In the genomic region with DNA sequence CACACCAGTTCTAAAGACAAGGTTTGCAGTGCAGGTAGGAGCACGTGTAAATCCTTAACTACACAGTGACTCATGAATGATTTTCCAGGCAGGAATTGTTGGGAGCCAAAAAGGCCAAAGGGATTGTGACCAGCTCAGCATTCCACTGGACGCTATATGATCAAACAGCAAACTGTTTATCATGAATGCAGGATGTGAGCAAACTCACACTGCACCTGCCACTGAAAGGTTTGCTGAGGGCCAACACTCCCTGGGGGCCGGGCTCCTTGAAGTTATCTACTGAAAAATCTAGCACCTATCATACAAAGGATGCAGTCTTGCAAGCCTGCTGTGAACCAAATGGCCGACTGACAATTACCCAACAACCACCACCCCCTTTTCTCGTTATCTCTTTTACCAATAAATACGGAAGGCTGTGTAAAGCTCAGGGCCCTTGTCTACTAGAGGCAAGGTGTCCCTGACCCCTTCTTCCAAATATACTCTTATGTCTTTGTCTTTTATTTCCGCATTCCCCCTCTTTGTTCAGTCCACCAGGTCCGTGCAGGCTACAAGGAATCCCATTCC, we compare ENCODE assay signal across 28 cellular contexts. TPM values are rescaled to one million over a fixed set of nuclear protein-coding genes. Genes with fewer than 3 reads are reported as not detected.
A peak's percentile ranks its signal among the peaks of the same experiment; 100 is the strongest.
DNase-seq lines count a peak whose midpoint lies in the region; TF ChIP-seq lines count a peak whose summit lies in the region.
"Had no signal": no experiment of that assay in that cellular context is flagged by ENCODE, and none has a peak within 500 bp of the region (broad histone marks: within the 10 kb centered on the region; RNA-seq: fewer than 3 reads in every experiment).

No MANE protein-coding gene starts in this region.

- H3K4me3 ChIP-seq in PC-9: no peak overlapping the region
- H3K4me3 ChIP-seq in epithelial cell of esophagus (ENCODE audit: low read length): no peak overlapping the region
- H3K4me3 ChIP-seq: body of pancreas, K562, lung, upper lobe of left lung had no signal

- H3K4me1 Mint-ChIP-seq in activated CD4-positive, alpha-beta memory T cell treated with anti-CD3 and anti-CD28 coated beads for 36 hours (ENCODE audit: low read depth): peaks cover 11% of the 10 kb centered on the region
- H3K4me1 Mint-ChIP-seq: activated T-helper 17 cell treated with anti-CD3 and anti-CD28 coated beads, Interleukin-2, amount 50 U/mL, for 72 hours had no signal

- peak overlapping the region; percentile 60 for H3K27ac ChIP-seq in PC-9
- H3K27ac ChIP-seq: 22Rv1, body of pancreas, upper lobe of left lung had no signal

- peak; percentile 4 for DNase-seq in DMS53 (lab: John Stamatoyannopoulos, UW)
- no peak for DNase-seq in DMS53 treated with DMSO at 0.1 percent for 48 hours (lab: John Stamatoyannopoulos, UW; ENCODE audit: unreplicated experiment)
- DNase-seq in PC-9: peak; percentile 42 to 86
- DNase-seq in epithelial cell of esophagus (ENCODE audit: low read depth): peak; percentile 75
- peak; percentile 72 for DNase-seq in renal cortical epithelial cell (ENCODE audit: low read depth)
- no peak for DNase-seq in activated CD4-positive, alpha-beta memory T cell treated with anti-CD3 and anti-CD28 coated beads for 36 hours
- DNase-seq in NCI-H748 (lab: John Stamatoyannopoulos, UW; ENCODE audit: unreplicated experiment): no peak
- DNase-seq in DMS 273 treated with DMSO at 0.1 percent for 48 hours (lab: John Stamatoyannopoulos, UW): no peak
- DNase-seq: activated CD4-positive, alpha-beta T cell treated with anti-CD3 and anti-CD28 coated beads for 4 hours; activated CD8-positive, alpha-beta memory T cell treated with anti-CD3 and anti-CD28 coated beads, Interleukin-2, amount 10 ng/mL, durations not matched to agents 7 days and 5 days; BE2C; body of pancreas; Calu3; islet precursor cell; NCI-H1930; nucleus accumbens; retina; SHP77; stimulated activated CD4-positive, alpha-beta T cell treated with anti-CD3 and anti-CD28 coated beads, Interleukin-4, amount 100 ng/mL, for 4 hours; T-cell; upper lobe of left lung had no signal

- H3K4me3 Mint-ChIP-seq in activated CD4-positive, alpha-beta memory T cell treated with anti-CD3 and anti-CD28 coated beads for 36 hours: no peak overlapping the region
- H3K4me3 Mint-ChIP-seq: activated CD8-positive, alpha-beta memory T cell treated with anti-CD3 and anti-CD28 coated beads, Interleukin-2, amount 10 ng/mL, durations not matched to agents 7 days and 5 days; activated T-helper 17 cell treated with anti-CD3 and anti-CD28 coated beads, Interleukin-2, amount 50 U/mL, for 72 hours; T-cell had no signal

- H4K20me1 ChIP-seq in PC-9 (ENCODE audit: insufficient read depth): no peaks in the 10 kb centered on the region

- H3K36me3 Mint-ChIP-seq in activated CD4-positive, alpha-beta memory T cell treated with anti-CD3 and anti-CD28 coated beads for 36 hours: no peaks in the 10 kb centered on the region
- H3K36me3 Mint-ChIP-seq: activated CD8-positive, alpha-beta memory T cell treated with anti-CD3 and anti-CD28 coated beads, Interleukin-2, amount 10 ng/mL, durations not matched to agents 7 days and 5 days; T-cell had no signal

- H3F3A ChIP-seq in PC-9 (ENCODE audit: insufficient read depth, low read depth): peaks cover 34% of the 10 kb centered on the region

- no peaks in the 10 kb centered on the region for H3K79me2 ChIP-seq in PC-9 (ENCODE audit: low read depth)

- intact Hi-C loops in PC-9 (cut with micrococcal nuclease; ENCODE audit: unreplicated experiment): no loop called here
- intact Hi-C loops in activated CD4-positive, alpha-beta memory T cell treated with anti-CD3 and anti-CD28 coated beads for 36 hours (cut with micrococcal nuclease): no loop called here

- no peaks in the 10 kb centered on the region for H3K36me3 ChIP-seq in PC-9 (ENCODE audit: low read depth)
- H3K36me3 ChIP-seq: BE2C, upper lobe of left lung had no signal

- BruUV-seq in PC-9 (replicated peaks; lab: Mats Ljungman, UMichigan): no TSS peak

- H3K9me3 Mint-ChIP-seq in activated CD4-positive, alpha-beta memory T cell treated with anti-CD3 and anti-CD28 coated beads for 36 hours: no peaks in the 10 kb centered on the region
- H3K9me3 Mint-ChIP-seq: activated T-helper 17 cell treated with anti-CD3 and anti-CD28 coated beads, Interleukin-2, amount 50 U/mL, for 72 hours; T-cell had no signal

- CTCF ChIA-PET in PC-9 (lab: Charles Lee): no interaction called here
- CTCF ChIA-PET in activated CD4-positive, alpha-beta memory T cell treated with anti-CD3 and anti-CD28 coated beads for 36 hours (lab: Charles Lee): interaction anchor here (1.3 to 2.3 kb wide), 2 partner anchors 45 to 84 kb away, joined by 3 to 10 read pairs; partner anchors contain the start of genes HTD2 and RPP14

- no peak overlapping the region for H3K27ac Mint-ChIP-seq in activated CD4-positive, alpha-beta memory T cell treated with anti-CD3 and anti-CD28 coated beads for 36 hours
- H3K27ac Mint-ChIP-seq: activated CD8-positive, alpha-beta memory T cell treated with anti-CD3 and anti-CD28 coated beads, Interleukin-2, amount 10 ng/mL, durations not matched to agents 7 days and 5 days; activated T-helper 17 cell treated with anti-CD3 and anti-CD28 coated beads, Interleukin-2, amount 50 U/mL, for 72 hours; T-cell had no signal

- H3K9me2 ChIP-seq in PC-9 (ENCODE audit: insufficient read depth): no peaks in the 10 kb centered on the region; the same call in 1 of the 2 replicates

- no peaks in the 10 kb centered on the region for H3K27me3 ChIP-seq in PC-9 (ENCODE audit: insufficient read depth, low read depth)
- H3K27me3 ChIP-seq: BE2C, upper lobe of left lung had no signal

- TF ChIP-seq CTCF in PC-9 (conservative IDR thresholded peaks at IDR 0.05) (no peak), epithelial cell of esophagus (IDR thresholded peaks at IDR 0.05; ENCODE audit: insufficient read depth, low read depth, low read length, missing control alignments) (no peak)

- POLR2A ChIA-PET in PC-9 (lab: Charles Lee; ENCODE audit: unreplicated experiment): interaction anchor here (0.7 kb wide), 1 partner anchor 73 kb away, joined by 8 read pairs; no protein-coding TSS in a partner anchor
- POLR2A ChIA-PET in activated CD4-positive, alpha-beta memory T cell treated with anti-CD3 and anti-CD28 coated beads for 36 hours (lab: Charles Lee): no interaction called here

- H3K9me3 ChIP-seq in PC-9 (ENCODE audit: insufficient read depth, low read depth): no peaks in the 10 kb centered on the region
- H3K9me3 ChIP-seq: BE2C, body of pancreas, upper lobe of left lung had no signal

- 0 out of 2 replicates have a peak overlapping the region, but pooled peaks have one; percentile 6 for H2AFZ ChIP-seq in PC-9

- peaks cover under 1% of the 10 kb centered on the region for H3K27me3 Mint-ChIP-seq in activated CD4-positive, alpha-beta memory T cell treated with anti-CD3 and anti-CD28 coated beads for 36 hours

- peak overlapping the region; percentile 58 for H3K4me2 ChIP-seq in PC-9

- H3K4me1 ChIP-seq in PC-9 (replicated peaks; ENCODE audit: insufficient read depth): peaks cover 31% of the 10 kb centered on the region
- H3K4me1 ChIP-seq: BE2C had no signal

RNA-seq across cellular contexts. Expression of gene DNASE1L3, which starts 11.5 kb away (rescaled TPM):
- total RNA-seq in PC-9 (2021): not detected in 2 replicates
- total RNA-seq in renal cortical epithelial cell: not detected in 2 replicates
- not detected for total RNA-seq in activated CD4-positive, alpha-beta memory T cell treated with anti-CD3 and anti-CD28 coated beads for 36 hours
- total RNA-seq: activated CD8-positive, alpha-beta memory T cell treated with anti-CD3 and anti-CD28 coated beads, Interleukin-2, amount 10 ng/mL, durations not matched to agents 7 days and 5 days; activated T-helper 17 cell treated with anti-CD3 and anti-CD28 coated beads, Interleukin-2, amount 50 U/mL, for 72 hours; Calu3; fibroblast of villous mesenchyme; K562; myocyte; NCI-H460 had no signal

RNA-seq across cellular contexts. Expression of gene ABHD6, which starts 15.3 kb away (rescaled TPM):
- 6.5 and 6.7 TPM in 2 replicates for total RNA-seq in PC-9 (2021)
- total RNA-seq in renal cortical epithelial cell: 5.2 and 8.8 TPM in 2 replicates
- 1 to 10 TPM; 3.9 to 4.1 TPM for total RNA-seq in activated CD4-positive, alpha-beta memory T cell treated with anti-CD3 and anti-CD28 coated beads for 36 hours

Comparison
In these comparisons a context has a peak if more than half of its experiments do, and no peak if none do; other contexts are left out.
1. DNase-seq: peak in DMS53 (single experiment), PC-9 (2 of 2), epithelial cell of esophagus (single experiment) and renal cortical epithelial cell (single experiment); none in DMS53 treated with DMSO at 0.1 percent for 48 hours (single experiment), activated CD4-positive, alpha-beta memory T cell treated with anti-CD3 and anti-CD28 coated beads for 36 hours (single experiment), NCI-H748 (single experiment) and DMS 273 treated with DMSO at 0.1 percent for 48 hours (single experiment).